Comparison of ENCODE assay signal across 10 cellular contexts in genomic region chr6:132764370-132764769, GRCh38. TPM values are rescaled to one million over a fixed set of nuclear protein-coding genes. Genes with fewer than 3 reads are reported as not detected.
DNase-seq lines count a peak whose midpoint lies in the region; ATAC-seq and TF ChIP-seq lines count a peak whose summit lies in the region.
"Had no signal": no experiment of that assay in that cellular context is flagged by ENCODE, and none has a peak within 500 bp of the region (broad histone marks: within the 10 kb centered on the region; RNA-seq: fewer than 3 reads in every experiment).

No MANE protein-coding gene starts in this region.

- DNase-seq in EH (ENCODE audit: low read depth) (peak; percentile 55), fibroblast of the aortic adventitia (ENCODE audit: low read depth) (peak; percentile 89), coronary artery (ENCODE audit: low spot score) (no peak), GM19240 (ENCODE audit: insufficient read length, low spot score) (no peak), esophagus squamous epithelium (lab: John Stamatoyannopoulos, UW) (no peak)
- DNase-seq: sigmoid colon had no signal

- no peak for TF ChIP-seq POLR2A in esophagus squamous epithelium (IDR thresholded peaks at IDR 0.05)

- no peaks in the 10 kb centered on the region for H4K20me1 ChIP-seq in OCI-LY1 (ENCODE audit: insufficient read depth, low read length)

- TF ChIP-seq CTCF in OCI-LY1 (IDR thresholded peaks at IDR 0.05; ENCODE audit: low read length) = no peak
- no peak for TF ChIP-seq CTCF in fibroblast of the aortic adventitia (IDR thresholded peaks at IDR 0.05; ENCODE audit: insufficient read depth, low read length)
- TF ChIP-seq CTCF in neutrophil (IDR thresholded peaks at IDR 0.05) = no peak
- no peak for TF ChIP-seq CTCF in coronary artery (IDR thresholded peaks at IDR 0.05)
- TF ChIP-seq CTCF in esophagus squamous epithelium (IDR thresholded peaks at IDR 0.05) = no peak

- no peak overlapping the region for H3K4me2 ChIP-seq in OCI-LY1 (ENCODE audit: low read length)

- no peaks in the 10 kb centered on the region for H3F3A ChIP-seq in OCI-LY1 (ENCODE audit: insufficient read depth, low read length)

- H3K9me2 ChIP-seq in OCI-LY1 (ENCODE audit: low read depth, low read length) = no peaks in the 10 kb centered on the region

- intact Hi-C loops in esophagus squamous epithelium (cut with DNase I) = no loop called here

- H3K4me1 ChIP-seq in OCI-LY1 (ENCODE audit: insufficient read depth, low read length, severe bottlenecking) = peaks cover 46% of the 10 kb centered on the region
- peaks cover 57 to 59% of the 10 kb centered on the region in 2 experiments for H3K4me1 ChIP-seq in neutrophil (ENCODE audit: control insufficient read depth in 1 of 2, insufficient read depth in 1 of 2, low read depth in 1 of 2, low read length in 1 of 2)
- peaks cover 0 to 12% (median 3%) of the 10 kb centered on the region in 3 donors for H3K4me1 ChIP-seq in esophagus squamous epithelium

- peak overlapping the region; percentile 36; the same call in 1 of the 2 replicates for H2AFZ ChIP-seq in OCI-LY1 (ENCODE audit: low read length)

- H3K27ac ChIP-seq in OCI-LY1 (ENCODE audit: low read depth, low read length, poor library complexity, severe bottlenecking) (peak overlapping the region; percentile 20), neutrophil (peak overlapping the region; percentile 45), coronary artery (no peak overlapping the region), esophagus squamous epithelium (peak overlapping the region in 2 of 4 donors; percentile 18 to 30)
- H3K27ac ChIP-seq: sigmoid colon had no signal

- H3K9ac ChIP-seq in OCI-LY1 (ENCODE audit: low read length) = no peak overlapping the region

- no peaks in the 10 kb centered on the region for H3K9me3 ChIP-seq in OCI-LY1 (ENCODE audit: low read length)
- no peaks in the 10 kb centered on the region for H3K9me3 ChIP-seq in neutrophil
- no peaks in the 10 kb centered on the region for H3K9me3 ChIP-seq in esophagus squamous epithelium
- H3K9me3 ChIP-seq: sigmoid colon had no signal

- H3K27me3 ChIP-seq in OCI-LY1 (ENCODE audit: insufficient read depth, low read length) = no peaks in the 10 kb centered on the region
- peaks cover 9% of the 10 kb centered on the region for H3K27me3 ChIP-seq in neutrophil
- no peaks in the 10 kb centered on the region for H3K27me3 ChIP-seq in esophagus squamous epithelium
- H3K27me3 ChIP-seq: sigmoid colon had no signal

- H3K36me3 ChIP-seq in OCI-LY1 (ENCODE audit: insufficient read depth, low read length) = peaks cover 4% of the 10 kb centered on the region; the same call in 1 of the 2 replicates
- H3K36me3 ChIP-seq in neutrophil = no peaks in the 10 kb centered on the region
- no peaks in the 10 kb centered on the region for H3K36me3 ChIP-seq in esophagus squamous epithelium

- H3K4me3 ChIP-seq in OCI-LY1 (ENCODE audit: low read depth, low read length, poor library complexity, severe bottlenecking) (no peak overlapping the region), fibroblast of the aortic adventitia (ENCODE audit: low read depth, low read length) (no peak overlapping the region), neutrophil (ENCODE audit: low read depth in 1 of 2, low read length in 1 of 2) (no peak overlapping the region), coronary artery (no peak overlapping the region), esophagus squamous epithelium (no peak overlapping the region)
- H3K4me3 ChIP-seq: sigmoid colon had no signal

- no peak for ATAC-seq in HG03025 (IDR thresholded peaks at IDR 0.05; ENCODE audit: low FRiP score, unreplicated experiment)

- peaks cover 18% of the 10 kb centered on the region for H3K79me2 ChIP-seq in OCI-LY1 (ENCODE audit: insufficient read depth, low read length)

RNA-seq across cellular contexts. Expression of gene VNN2, which starts 6.7 kb away (rescaled TPM):
- total RNA-seq in fibroblast of the aortic adventitia (ENCODE audit: low replicate concordance) = 0.18 TPM in 1 of 2 replicates, not detected in the other
- 10 to 100 TPM in 1 of 4 donors, 1 to 10 TPM in 2, under 1 TPM in 1; 0.95 to 12.6 (median 3.2) TPM for total RNA-seq in esophagus squamous epithelium

RNA-seq across cellular contexts. Expression of gene SLC18B1, which starts 34.1 kb away (rescaled TPM):
- total RNA-seq in fibroblast of the aortic adventitia (ENCODE audit: low replicate concordance) = 6.8 and 17.8 TPM in 2 replicates
- total RNA-seq in esophagus squamous epithelium = 10 to 100 TPM; 11.2 to 28.7 (median 16.8) TPM

RNA-seq across cellular contexts. Expression of gene RPS12, which starts 50.0 kb away (rescaled TPM):
- total RNA-seq in fibroblast of the aortic adventitia (ENCODE audit: low replicate concordance) = 735 and 2,091 TPM in 2 replicates
- 1,000 to 10,000 TPM in 3 of 4 donors, 100 to 1,000 TPM in 1; 520 to 3,256 (median 2,293) TPM for total RNA-seq in esophagus squamous epithelium

RNA-seq across cellular contexts. Expression of gene VNN1, which starts 50.5 kb away (rescaled TPM):
- total RNA-seq in fibroblast of the aortic adventitia (ENCODE audit: low replicate concordance) (under 0.01 and 0.33 TPM in 2 replicates), esophagus squamous epithelium (1 to 10 TPM; 1.1 to 5.4 (median 2.1) TPM)
- total RNA-seq: T-helper 1 cell treated with Interleukin-12 subunit alpha and Interleukin-12 subunit beta and Interleukin-4 antibody, amounts not matched to agents 30 ng/mL and 1 ng/mL, for 36 hours had no signal

Comparison
In these comparisons a context has a peak if more than half of its experiments do, and no peak if none do; other contexts are left out.
1. DNase-seq: peak in EH (single experiment) and fibroblast of the aortic adventitia (single experiment); none in coronary artery (single experiment), GM19240 (single experiment) and esophagus squamous epithelium (single experiment).
2. H3K27ac ChIP-seq: peak in OCI-LY1 (single experiment) and neutrophil (single experiment); none in coronary artery (0 of 2).